In genomic region chr4:38003628-38004027, GRCh38 we compare ENCODE assay signal across 23 cellular contexts. TPM values are rescaled to one million over a fixed set of nuclear protein-coding genes. Genes with fewer than 3 reads are reported as not detected.
DNase-seq lines count a peak whose midpoint lies in the region; ATAC-seq, FAIRE-seq and TF ChIP-seq lines count a peak whose summit lies in the region.
"Had no signal": no experiment of that assay in that cellular context is flagged by ENCODE, and none has a peak within 500 bp of the region (broad histone marks: within the 10 kb centered on the region; RNA-seq: fewer than 3 reads in every experiment).

No MANE protein-coding gene starts in this region.

- no peaks in the 10 kb centered on the region for H3K9me3 ChIP-seq in HepG2 (ENCODE audit: low read length)
- no peaks in the 10 kb centered on the region for H3K9me3 ChIP-seq in right lobe of liver
- H3K9me3 ChIP-seq in parathyroid adenoma (ENCODE audit: control insufficient read depth, low read length) = no peaks in the 10 kb centered on the region
- H3K9me3 ChIP-seq in uterus = no peaks in the 10 kb centered on the region
- H3K9me3 ChIP-seq: HAP-1 had no signal

- H3K79me2 ChIP-seq in HepG2 (ENCODE audit: insufficient read depth, low read length) = peaks cover 3% of the 10 kb centered on the region
- H3K79me2 ChIP-seq in parathyroid adenoma = peaks cover 38% of the 10 kb centered on the region

- intact Hi-C loops in HepG2 (cut with micrococcal nuclease; ENCODE audit: unreplicated experiment) = no loop called here
- intact Hi-C loops in right lobe of liver (cut with DNase I) = no loop called here
- intact Hi-C loops in uterus (cut with DNase I; ENCODE audit: low total_unique reads) = no loop called here

- no peak for FAIRE-seq in HepG2 (lab: Jason Lieb, UNC)
- no peak for FAIRE-seq in GM12892 (lab: Jason Lieb, UNC)
- FAIRE-seq: GM12878, GM19239 had no signal

- POLR2A ChIA-PET in HepG2 (lab: Yijun Ruan, JAX) = no interaction called here
- POLR2A ChIA-PET in activated CD4-positive, alpha-beta memory T cell treated with anti-CD3 and anti-CD28 coated beads, Interleukin-2, amount 10 ng/mL, durations not matched to agents 7 days and 5 days (lab: Charles Lee) = interaction anchor here (0.6 kb wide), 1 partner anchor 196 kb away, joined by 3 read pairs; no protein-coding TSS in a partner anchor

- no peaks in the 10 kb centered on the region for H3K27me3 ChIP-seq in HepG2 (ENCODE audit: control insufficient read depth in 1 of 2, insufficient read depth in 2 of 2, low read length in 2 of 2)
- H3K27me3 ChIP-seq in right lobe of liver = no peaks in the 10 kb centered on the region
- H3K27me3 ChIP-seq in parathyroid adenoma (ENCODE audit: control insufficient read depth, insufficient read depth, low read length) = no peaks in the 10 kb centered on the region
- H3K27me3 ChIP-seq in uterus = no peaks in the 10 kb centered on the region

- no peaks in the 10 kb centered on the region for H4K20me1 ChIP-seq in HepG2 (ENCODE audit: insufficient read depth, low read length)

- H3K4me1 ChIP-seq in HepG2 (ENCODE audit: insufficient read depth, low read length) (peaks cover 22% of the 10 kb centered on the region), right lobe of liver (no peaks in the 10 kb centered on the region), parathyroid adenoma (peaks cover 32% of the 10 kb centered on the region), uterus (no peaks in the 10 kb centered on the region)

- in situ Hi-C loops in HepG2 (cut with HindIII; ENCODE audit: extremely low pct_ligation_motif_present, low pct_unique_long_range_greater_than_20kb) = no loop called here

- ATAC-seq in HepG2 (no peak), right lobe of liver (no peak)
- ATAC-seq: GM12878 had no signal

- TF ChIP-seq RAD21 in HepG2 (CRISPR knock-in tag; IDR thresholded peaks at IDR 0.05) = no peak

- H3K27me3 Mint-ChIP-seq in immature natural killer cell (ENCODE audit: low read depth in 3 of 3) = peaks cover 0 to 2% (median 0%) of the 10 kb centered on the region in 3 donors
- no peaks in the 10 kb centered on the region for H3K27me3 Mint-ChIP-seq in activated CD4-positive, alpha-beta memory T cell treated with anti-CD3 and anti-CD28 coated beads, Interleukin-2, amount 10 ng/mL, durations not matched to agents 7 days and 5 days
- H3K27me3 Mint-ChIP-seq: B cell; CD4-positive, alpha-beta T cell had no signal

- H3K9me3 Mint-ChIP-seq in immature natural killer cell = no peaks in the 10 kb centered on the region
- H3K9me3 Mint-ChIP-seq in activated CD4-positive, alpha-beta memory T cell treated with anti-CD3 and anti-CD28 coated beads, Interleukin-2, amount 10 ng/mL, durations not matched to agents 7 days and 5 days = no peaks in the 10 kb centered on the region
- H3K9me3 Mint-ChIP-seq: CD4-positive, alpha-beta T cell had no signal

- DNase-seq in HepG2 (ENCODE audit: low spot score) (no peak), right lobe of liver (no peak), immature natural killer cell (no peak), uterus (no peak), GM12892 (ENCODE audit: insufficient read length) (no peak)
- no peak for DNase-seq in activated CD4-positive, alpha-beta memory T cell treated with anti-CD3 and anti-CD28 coated beads, Interleukin-2, amount 10 ng/mL, durations not matched to agents 7 days and 5 days
- no peak for DNase-seq in stimulated activated CD8-positive, alpha-beta memory T cell treated with anti-CD3 and anti-CD28 coated beads, Interleukin-4, amount 100 ng/mL, for 48 hours
- DNase-seq: CD4-positive, alpha-beta T cell; DMS53; KG1; MV-4-11; NCI-H1694 treated with DMSO at 0.1 percent for 48 hours; NCI-H2107; NCI-H510A; NCI-H748 treated with DMSO at 0.1 percent for 48 hours; NK-92 treated with Interleukin-12 subunit alpha and Interleukin-12 subunit beta, amount 100 ng/mL, for 24 hours; Right ventricle myocardium superior had no signal

- no peak for TF ChIP-seq POLR2A in HepG2 (IDR thresholded peaks at IDR 0.05; ENCODE audit: insufficient read depth in 1 of 2, low read depth in 2 of 2, low read length in 2 of 2)
- no peak for TF ChIP-seq POLR2A in right lobe of liver (IDR thresholded peaks at IDR 0.05)
- no peak for TF ChIP-seq POLR2A in uterus (IDR thresholded peaks at IDR 0.05)
- TF ChIP-seq POLR2A in GM12892 (IDR thresholded peaks at IDR 0.05; ENCODE audit: low read depth, low read length) = no peak

- no TSS peak for BruUV-seq in HepG2 (replicated peaks; lab: Mats Ljungman, UMichigan)

- no peak for TF ChIP-seq EP300 in HepG2 (IDR thresholded peaks at IDR 0.05; ENCODE audit: low read depth in 2 of 2, low read length in 2 of 2)
- no peak for TF ChIP-seq EP300 in HepG2 (CRISPR knock-in tag; IDR thresholded peaks at IDR 0.05; ENCODE audit: borderline replicate concordance)

- no peaks in the 10 kb centered on the region for H3K36me3 ChIP-seq in HepG2 (replicated peaks in 1 of 2; ENCODE audit: control insufficient read depth in 1 of 2, insufficient read depth in 2 of 2, low read length in 2 of 2)
- H3K36me3 ChIP-seq in right lobe of liver = no peaks in the 10 kb centered on the region
- H3K36me3 ChIP-seq in parathyroid adenoma (ENCODE audit: control insufficient read depth, insufficient read depth, low read length) = no peaks in the 10 kb centered on the region
- H3K36me3 ChIP-seq in uterus = no peaks in the 10 kb centered on the region
- H3K36me3 ChIP-seq: HAP-1 had no signal

- H2AFZ ChIP-seq in HepG2 (ENCODE audit: low read length) = no peak overlapping the region
- H2AFZ ChIP-seq in parathyroid adenoma = no peak overlapping the region

- no peak overlapping the region for H3K27ac ChIP-seq in HepG2 (ENCODE audit: extremely low read length, insufficient read depth, low read length)
- H3K27ac ChIP-seq in right lobe of liver = no peak overlapping the region
- H3K27ac ChIP-seq in parathyroid adenoma = peak overlapping the region; percentile 86
- H3K27ac ChIP-seq in uterus = peak overlapping the region; percentile 91 to 99
- H3K27ac ChIP-seq: 22Rv1 had no signal

- H3K4me2 ChIP-seq in HepG2 (ENCODE audit: low read depth, low read length) = no peak overlapping the region
- no peak overlapping the region for H3K4me2 ChIP-seq in parathyroid adenoma (ENCODE audit: low read length)

- H3K27ac Mint-ChIP-seq in immature natural killer cell = peak overlapping the region; percentile 70 to 86 (median 78)
- no peak overlapping the region for H3K27ac Mint-ChIP-seq in activated CD4-positive, alpha-beta memory T cell treated with anti-CD3 and anti-CD28 coated beads, Interleukin-2, amount 10 ng/mL, durations not matched to agents 7 days and 5 days
- H3K27ac Mint-ChIP-seq: B cell; CD4-positive, alpha-beta T cell had no signal

- WGBS in HepG2 (ENCODE audit: low lambda C conversion rate) = 90% methylated on average over 1 of the region's 1 CpG
- WGBS in right lobe of liver (ENCODE audit: insufficient coverage, low coverage, low lambda C conversion rate, missing lambda C conversion rate) = 100% methylated on average over 1 of the region's 1 CpG

- TF ChIP-seq CTCF in HepG2 (CRISPR knock-in tag; IDR thresholded peaks at IDR 0.05) = no peak
- TF ChIP-seq CTCF in right lobe of liver (IDR thresholded peaks at IDR 0.05) = no peak
- TF ChIP-seq CTCF in parathyroid adenoma (IDR thresholded peaks at IDR 0.05) = no peak
- TF ChIP-seq CTCF in uterus (IDR thresholded peaks at IDR 0.05) = no peak

- H3K4me3 ChIP-seq in HepG2 (replicated peaks in 1 of 3; ENCODE audit: insufficient read depth in 1 of 3, low read depth in 2 of 3, low read length in 3 of 3) (no peak overlapping the region), right lobe of liver (no peak overlapping the region), parathyroid adenoma (ENCODE audit: low read depth, low read length) (no peak overlapping the region), uterus (no peak overlapping the region)
- H3K4me3 ChIP-seq: GM12878, HAP-1 had no signal

- peak overlapping the region; percentile 57 to 78 (median 72) for H3K4me3 Mint-ChIP-seq in immature natural killer cell
- H3K4me3 Mint-ChIP-seq in activated CD4-positive, alpha-beta memory T cell treated with anti-CD3 and anti-CD28 coated beads, Interleukin-2, amount 10 ng/mL, durations not matched to agents 7 days and 5 days = no peak overlapping the region
- H3K4me3 Mint-ChIP-seq: B cell; CD4-positive, alpha-beta T cell had no signal

- H3K9ac ChIP-seq in HepG2 (ENCODE audit: insufficient read depth, low read depth, low read length) = no peak overlapping the region
- H3K9ac ChIP-seq in parathyroid adenoma = no peak overlapping the region

- peaks cover 0 to 9% (median 0%) of the 10 kb centered on the region in 3 donors for H3K36me3 Mint-ChIP-seq in immature natural killer cell
- no peaks in the 10 kb centered on the region for H3K36me3 Mint-ChIP-seq in activated CD4-positive, alpha-beta memory T cell treated with anti-CD3 and anti-CD28 coated beads, Interleukin-2, amount 10 ng/mL, durations not matched to agents 7 days and 5 days (ENCODE audit: low read depth)

- CTCF ChIA-PET in HepG2 (lab: Yijun Ruan, JAX; ENCODE audit: low intra/inter-chr PET ratio, low total read pairs) = no interaction called here
- CTCF ChIA-PET in activated CD4-positive, alpha-beta memory T cell treated with anti-CD3 and anti-CD28 coated beads, Interleukin-2, amount 10 ng/mL, durations not matched to agents 7 days and 5 days (lab: Charles Lee) = no interaction called here

- H3K4me1 Mint-ChIP-seq in immature natural killer cell = peaks cover 71 to 79% of the 10 kb centered on the region in 2 donors
- peaks cover 6% of the 10 kb centered on the region for H3K4me1 Mint-ChIP-seq in activated CD4-positive, alpha-beta memory T cell treated with anti-CD3 and anti-CD28 coated beads, Interleukin-2, amount 10 ng/mL, durations not matched to agents 7 days and 5 days

RNA-seq across cellular contexts. Expression of gene PTTG2, which starts 43.4 kb away (rescaled TPM):
- total RNA-seq in HepG2 (2016; rRNA removed; fragmentation: Illumina TruSeq; extraction: Trizol) = not detected in 2 replicates
- total RNA-seq in HepG2 (2016; cell fraction: cytosol; rRNA removed; fragmentation: Illumina TruSeq; extraction: Trizol; ENCODE audit: low read depth) = not detected in 2 replicates
- not detected in 2 replicates for total RNA-seq in HepG2 (2016; cell fraction: insoluble cytoplasmic fraction; rRNA removed; fragmentation: Illumina TruSeq; extraction: Trizol)
- total RNA-seq in HepG2 (2016; cell fraction: membrane; rRNA removed; fragmentation: Illumina TruSeq; extraction: Trizol) = not detected in 2 replicates
- not detected in 2 replicates for total RNA-seq in HepG2 (2016; cell fraction: nucleus; rRNA removed; fragmentation: Illumina TruSeq; extraction: Trizol)
- polyA plus RNA-seq in HepG2 (2011; rRNA removed) = not detected in 2 replicates
- polyA plus RNA-seq in HepG2 (2011; cell fraction: cytosol; rRNA removed) = not detected in 2 replicates
- polyA plus RNA-seq in HepG2 (2011; cell fraction: nucleus; rRNA removed) = not detected in 2 replicates
- polyA plus RNA-seq in HepG2 (2012) = not detected in 2 replicates
- polyA plus RNA-seq in HepG2 (2016; cell fraction: cytosol; fragmentation: Illumina TruSeq; extraction: Trizol; ENCODE audit: low read depth) = not detected in 2 replicates
- polyA plus RNA-seq in HepG2 (2016; cell fraction: insoluble cytoplasmic fraction; fragmentation: Illumina TruSeq; extraction: Trizol; ENCODE audit: low read depth) = not detected in 2 replicates
- not detected in 2 replicates for polyA plus RNA-seq in HepG2 (2016; cell fraction: membrane; fragmentation: Illumina TruSeq; extraction: Trizol; ENCODE audit: low read depth)
- not detected in 2 replicates for polyA plus RNA-seq in HepG2 (2016; cell fraction: nucleus; fragmentation: Illumina TruSeq; extraction: Trizol; ENCODE audit: insufficient read depth, low read depth)
- not detected in 2 replicates for polyA minus RNA-seq in HepG2 (2011; rRNA and poly(A)+ RNA removed; ENCODE audit: low replicate concordance)
- polyA minus RNA-seq in HepG2 (2011; cell fraction: cytosol; rRNA and poly(A)+ RNA removed) = not detected in 2 replicates
- not detected in 2 replicates for polyA minus RNA-seq in HepG2 (2011; cell fraction: nucleus; rRNA and poly(A)+ RNA removed)
- total RNA-seq in right lobe of liver = under 1 TPM in 1 of 6 experiments, not detected in 5; 0.32 TPM
- polyA plus RNA-seq in immature natural killer cell = not detected
- total RNA-seq in uterus = 1 to 10 TPM in 1 of 4 donors, under 1 TPM in 1, not detected in 2; 0.90 to 4.1 TPM
- not detected for polyA plus RNA-seq in GM12892 (2012; ENCODE audit: missing spikeins)
- under 1 TPM; 0.86 to 0.90 TPM for total RNA-seq in activated CD4-positive, alpha-beta memory T cell treated with anti-CD3 and anti-CD28 coated beads, Interleukin-2, amount 10 ng/mL, durations not matched to agents 7 days and 5 days

Comparison
In these comparisons a context has a peak if more than half of its experiments do, and no peak if none do; other contexts are left out.
1. H3K27ac ChIP-seq: peak in parathyroid adenoma (single experiment) and uterus (2 of 2); none in HepG2 (single experiment) and right lobe of liver (0 of 3).